In genomic region chr20:63258826-63259225, GRCh38 we compare ENCODE assay signal across 25 cellular contexts. TPM values are rescaled to one million over a fixed set of nuclear protein-coding genes. Genes with fewer than 3 reads are reported as not detected.
"Had no signal": no experiment of that assay in that cellular context is flagged by ENCODE, and none has a peak within 500 bp of the region (broad histone marks: within the 10 kb centered on the region; RNA-seq: fewer than 3 reads in every experiment).

No MANE protein-coding gene starts in this region.

- H3K27ac Mint-ChIP-seq: activated naive CD4-positive, alpha-beta T cell treated with anti-CD3 and anti-CD28 coated beads, Interleukin-2, amount 50 U/mL, for 24 hours; immature natural killer cell; naive thymus-derived CD4-positive, alpha-beta T cell; stimulated activated memory B cell treated with anti-CD40 and anti-IgM and Interleukin-4, amounts not matched to agents 10 μg/mL and 1 μg/mL and 100 μg/mL, for 72 hours had no signal

- H3K4me3 ChIP-seq: adrenal gland, gastrocnemius medialis, heart left ventricle, mucosa of descending colon, ovary, sigmoid colon, spleen, thoracic aorta, upper lobe of left lung had no signal

- H3K27ac ChIP-seq: adrenal gland, gastrocnemius medialis, heart left ventricle, ovary, sigmoid colon, spleen, thoracic aorta, upper lobe of left lung, WERI-Rb-1 had no signal

- H3K36me3 Mint-ChIP-seq: activated naive CD4-positive, alpha-beta T cell treated with anti-CD3 and anti-CD28 coated beads, Interleukin-2, amount 50 U/mL, for 24 hours; immature natural killer cell; naive thymus-derived CD4-positive, alpha-beta T cell; stimulated activated memory B cell treated with anti-CD40 and anti-IgM and Interleukin-4, amounts not matched to agents 10 μg/mL and 1 μg/mL and 100 μg/mL, for 72 hours had no signal

- H3K36me3 ChIP-seq: adrenal gland, gastrocnemius medialis, heart left ventricle, ovary, sigmoid colon, spleen, thoracic aorta, upper lobe of left lung, WERI-Rb-1 had no signal

- H3K9me3 ChIP-seq: adrenal gland, gastrocnemius medialis, heart left ventricle, mucosa of descending colon, ovary, sigmoid colon, spleen, thoracic aorta, upper lobe of left lung had no signal

- H3K9me3 Mint-ChIP-seq: activated naive CD4-positive, alpha-beta T cell treated with anti-CD3 and anti-CD28 coated beads, Interleukin-2, amount 50 U/mL, for 24 hours; immature natural killer cell; stimulated activated memory B cell treated with anti-CD40 and anti-IgM and Interleukin-4, amounts not matched to agents 10 μg/mL and 1 μg/mL and 100 μg/mL, for 72 hours had no signal

- H3K4me3 Mint-ChIP-seq: activated naive CD4-positive, alpha-beta T cell treated with anti-CD3 and anti-CD28 coated beads, Interleukin-2, amount 50 U/mL, for 24 hours; immature natural killer cell; naive thymus-derived CD4-positive, alpha-beta T cell; stimulated activated memory B cell treated with anti-CD40 and anti-IgM and Interleukin-4, amounts not matched to agents 10 μg/mL and 1 μg/mL and 100 μg/mL, for 72 hours had no signal

- DNase-seq: activated CD4-positive, alpha-beta T cell treated with anti-CD3 and anti-CD28 coated beads for 1 hour; activated gamma-delta T cell; adrenal gland; dermis blood vessel endothelial cell; effector memory CD4-positive, alpha-beta T cell; gastrocnemius medialis; heart left ventricle; immature natural killer cell; kidney glomerular epithelial cell; left ventricle myocardium superior; mucosa of descending colon; naive thymus-derived CD4-positive, alpha-beta T cell; sigmoid colon; spleen; stimulated activated CD4-positive, alpha-beta T cell treated with anti-CD3 and anti-CD28 coated beads, Interleukin-4, amount 100 ng/mL, for 4 hours; SW 1271; WERI-Rb-1 had no signal

- H3K27me3 ChIP-seq: ovary had no signal

- H3K4me1 ChIP-seq: adrenal gland, gastrocnemius medialis had no signal

- H3K4me1 Mint-ChIP-seq: activated naive CD4-positive, alpha-beta T cell treated with anti-CD3 and anti-CD28 coated beads, Interleukin-2, amount 50 U/mL, for 24 hours had no signal

RNA-seq across cellular contexts. Expression of gene NKAIN4, which starts 4.6 kb away (rescaled TPM):
- total RNA-seq: activated CD8-positive, alpha-beta memory T cell treated with anti-CD3 and anti-CD28 coated beads for 36 hours; dermis blood vessel endothelial cell; gastrocnemius medialis; heart left ventricle; left ventricle myocardium superior; naive thymus-derived CD4-positive, alpha-beta T cell; pulmonary artery endothelial cell; spleen; T-helper 2 cell treated with Interferon-gamma antibody and Interleukin-4, amounts not matched to agents 100 ng/mL and 5 ng/mL, for 36 hours; thoracic aorta had no signal
- polyA plus RNA-seq: heart left ventricle; immature natural killer cell; naive thymus-derived CD4-positive, alpha-beta T cell; ovary had no signal

RNA-seq across cellular contexts. Expression of gene BIRC7, which starts 23.1 kb away (rescaled TPM):
- total RNA-seq: activated CD8-positive, alpha-beta memory T cell treated with anti-CD3 and anti-CD28 coated beads for 36 hours; dermis blood vessel endothelial cell; gastrocnemius medialis; left ventricle myocardium superior; naive thymus-derived CD4-positive, alpha-beta T cell; pulmonary artery endothelial cell; T-helper 2 cell treated with Interferon-gamma antibody and Interleukin-4, amounts not matched to agents 100 ng/mL and 5 ng/mL, for 36 hours; thoracic aorta had no signal
- polyA plus RNA-seq: heart left ventricle; immature natural killer cell; naive thymus-derived CD4-positive, alpha-beta T cell; ovary had no signal

RNA-seq across cellular contexts. Expression of gene COL20A1, which starts 34.2 kb away (rescaled TPM):
- total RNA-seq: activated CD8-positive, alpha-beta memory T cell treated with anti-CD3 and anti-CD28 coated beads for 36 hours; dermis blood vessel endothelial cell; heart left ventricle; left ventricle myocardium superior; mucosa of descending colon; pulmonary artery endothelial cell; sigmoid colon; T-helper 2 cell treated with Interferon-gamma antibody and Interleukin-4, amounts not matched to agents 100 ng/mL and 5 ng/mL, for 36 hours; thoracic aorta had no signal
- polyA plus RNA-seq: heart left ventricle; immature natural killer cell; naive thymus-derived CD4-positive, alpha-beta T cell had no signal
